Comparison of ENCODE assay signal across 1 cellular context in genomic region chr13:95123726-95124125, GRCh38.
TF ChIP-seq lines count a peak whose summit lies in the region.

No MANE protein-coding gene starts in this region.

TF ChIP-seq in HepG2, 621 proteins besides CTCF, POLR2A, EP300 and RAD21 (continued from another document and continues in another):
- TF ChIP-seq, protein P1, sequence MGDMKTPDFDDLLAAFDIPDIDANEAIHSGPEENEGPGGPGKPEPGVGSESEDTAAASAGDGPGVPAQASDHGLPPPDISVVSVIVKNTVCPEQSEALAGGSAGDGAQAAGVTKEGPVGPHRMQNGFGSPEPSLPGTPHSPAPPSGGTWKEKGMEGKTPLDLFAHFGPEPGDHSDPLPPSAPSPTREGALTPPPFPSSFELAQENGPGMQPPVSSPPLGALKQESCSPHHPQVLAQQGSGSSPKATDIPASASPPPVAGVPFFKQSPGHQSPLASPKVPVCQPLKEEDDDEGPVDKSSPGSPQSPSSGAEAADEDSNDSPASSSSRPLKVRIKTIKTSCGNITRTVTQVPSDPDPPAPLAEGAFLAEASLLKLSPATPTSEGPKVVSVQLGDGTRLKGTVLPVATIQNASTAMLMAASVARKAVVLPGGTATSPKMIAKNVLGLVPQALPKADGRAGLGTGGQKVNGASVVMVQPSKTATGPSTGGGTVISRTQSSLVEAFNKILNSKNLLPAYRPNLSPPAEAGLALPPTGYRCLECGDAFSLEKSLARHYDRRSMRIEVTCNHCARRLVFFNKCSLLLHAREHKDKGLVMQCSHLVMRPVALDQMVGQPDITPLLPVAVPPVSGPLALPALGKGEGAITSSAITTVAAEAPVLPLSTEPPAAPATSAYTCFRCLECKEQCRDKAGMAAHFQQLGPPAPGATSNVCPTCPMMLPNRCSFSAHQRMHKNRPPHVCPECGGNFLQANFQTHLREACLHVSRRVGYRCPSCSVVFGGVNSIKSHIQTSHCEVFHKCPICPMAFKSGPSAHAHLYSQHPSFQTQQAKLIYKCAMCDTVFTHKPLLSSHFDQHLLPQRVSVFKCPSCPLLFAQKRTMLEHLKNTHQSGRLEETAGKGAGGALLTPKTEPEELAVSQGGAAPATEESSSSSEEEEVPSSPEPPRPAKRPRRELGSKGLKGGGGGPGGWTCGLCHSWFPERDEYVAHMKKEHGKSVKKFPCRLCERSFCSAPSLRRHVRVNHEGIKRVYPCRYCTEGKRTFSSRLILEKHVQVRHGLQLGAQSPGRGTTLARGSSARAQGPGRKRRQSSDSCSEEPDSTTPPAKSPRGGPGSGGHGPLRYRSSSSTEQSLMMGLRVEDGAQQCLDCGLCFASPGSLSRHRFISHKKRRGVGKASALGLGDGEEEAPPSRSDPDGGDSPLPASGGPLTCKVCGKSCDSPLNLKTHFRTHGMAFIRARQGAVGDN (CRISPR knock-in tag; IDR thresholded peaks at IDR 0.05): peak; percentile 79
- TF ChIP-seq CBX1 (IDR thresholded peaks at IDR 0.05; ENCODE audit: low read depth) (no peak), GMEB1 (CRISPR knock-in tag; IDR thresholded peaks at IDR 0.05; ENCODE audit: borderline replicate concordance) (no peak), ZNF569 (CRISPR knock-in tag; IDR thresholded peaks at IDR 0.05; ENCODE audit: borderline replicate concordance) (no peak), ARHGAP35 (CRISPR knock-in tag; IDR thresholded peaks at IDR 0.05; ENCODE audit: borderline replicate concordance) (no peak), IRF9 (CRISPR knock-in tag; IDR thresholded peaks at IDR 0.05; ENCODE audit: borderline replicate concordance) (no peak), ZNF790 (CRISPR knock-in tag; IDR thresholded peaks at IDR 0.05; ENCODE audit: borderline replicate concordance) (no peak), THYN1 (CRISPR knock-in tag; IDR thresholded peaks at IDR 0.05; ENCODE audit: borderline replicate concordance, low read depth) (no peak), SYNCRIP (IDR thresholded peaks at IDR 0.05; ENCODE audit: insufficient read depth, low read depth, low read length) (no peak), RCOR2 (CRISPR knock-in tag; IDR thresholded peaks at IDR 0.05) (peak; percentile 84), SALL2 (CRISPR knock-in tag; IDR thresholded peaks at IDR 0.05) (no peak), NKX3-1 (CRISPR knock-in tag; IDR thresholded peaks at IDR 0.05) (no peak), FOSL1 (CRISPR knock-in tag; IDR thresholded peaks at IDR 0.05; ENCODE audit: borderline replicate concordance) (no peak), BRF2 (CRISPR knock-in tag; IDR thresholded peaks at IDR 0.05) (no peak), ZNF260 (CRISPR knock-in tag; IDR thresholded peaks at IDR 0.05; ENCODE audit: borderline replicate concordance, low read depth) (no peak), ZFP62 (CRISPR knock-in tag; IDR thresholded peaks at IDR 0.05) (no peak), GTF2F1 (IDR thresholded peaks at IDR 0.05; ENCODE audit: low read length) (no peak), SOX6 (IDR thresholded peaks at IDR 0.05) (no peak), SOX6 (CRISPR knock-in tag; IDR thresholded peaks at IDR 0.05) (peak; percentile 67), SAP130 (CRISPR knock-in tag; IDR thresholded peaks at IDR 0.05; ENCODE audit: low read depth) (peak; percentile 65), SIN3B (IDR thresholded peaks at IDR 0.05; ENCODE audit: low read length) (no peak), TCF7L2 (IDR thresholded peaks at IDR 0.05; ENCODE audit: low read depth, low read length) (no peak), KDM1A (CRISPR knock-in tag; IDR thresholded peaks at IDR 0.05) (peak; percentile 84; the same call in 1 of the 2 replicates), LCORL (IDR thresholded peaks at IDR 0.05) (peak; percentile 85), LCORL (CRISPR knock-in tag; IDR thresholded peaks at IDR 0.05) (peak; percentile 95), AGO2 (optimal IDR thresholded peaks at IDR 0.05; ENCODE audit: low read depth, low read length) (no peak), SIN3A (IDR thresholded peaks at IDR 0.05; ENCODE audit: borderline replicate concordance, low read depth, low read length) (no peak), NFRKB (IDR thresholded peaks at IDR 0.05) (no peak), ZNF30 (CRISPR knock-in tag; IDR thresholded peaks at IDR 0.05) (no peak), ZNF17 (CRISPR knock-in tag; IDR thresholded peaks at IDR 0.05) (no peak), KAT7 (CRISPR knock-in tag; IDR thresholded peaks at IDR 0.05; ENCODE audit: borderline replicate concordance) (no peak), ZNF432 (CRISPR knock-in tag; IDR thresholded peaks at IDR 0.05; ENCODE audit: borderline replicate concordance) (no peak), SKI (IDR thresholded peaks at IDR 0.05; ENCODE audit: partially characterized antibody) (no peak), NFKB2 (CRISPR knock-in tag; IDR thresholded peaks at IDR 0.05; ENCODE audit: borderline replicate concordance) (no peak), ZKSCAN5 (CRISPR knock-in tag; IDR thresholded peaks at IDR 0.05) (no peak), ARNTL (CRISPR knock-in tag; IDR thresholded peaks at IDR 0.05) (no peak), KMT2B (CRISPR knock-in tag; IDR thresholded peaks at IDR 0.05) (no peak), ZNF576 (CRISPR knock-in tag; IDR thresholded peaks at IDR 0.05) (no peak), ZNF766 (CRISPR knock-in tag; IDR thresholded peaks at IDR 0.05; ENCODE audit: borderline replicate concordance) (no peak), ZNF644 (CRISPR knock-in tag; IDR thresholded peaks at IDR 0.05; ENCODE audit: low read depth) (peak; percentile 87), TCF12 (IDR thresholded peaks at IDR 0.05) (no peak), TCF12 (CRISPR knock-in tag; IDR thresholded peaks at IDR 0.05) (no peak), ZNF225 (CRISPR knock-in tag; IDR thresholded peaks at IDR 0.05) (no peak), SATB2 (CRISPR knock-in tag; IDR thresholded peaks at IDR 0.05) (no peak)
- TF ChIP-seq, protein P2, sequence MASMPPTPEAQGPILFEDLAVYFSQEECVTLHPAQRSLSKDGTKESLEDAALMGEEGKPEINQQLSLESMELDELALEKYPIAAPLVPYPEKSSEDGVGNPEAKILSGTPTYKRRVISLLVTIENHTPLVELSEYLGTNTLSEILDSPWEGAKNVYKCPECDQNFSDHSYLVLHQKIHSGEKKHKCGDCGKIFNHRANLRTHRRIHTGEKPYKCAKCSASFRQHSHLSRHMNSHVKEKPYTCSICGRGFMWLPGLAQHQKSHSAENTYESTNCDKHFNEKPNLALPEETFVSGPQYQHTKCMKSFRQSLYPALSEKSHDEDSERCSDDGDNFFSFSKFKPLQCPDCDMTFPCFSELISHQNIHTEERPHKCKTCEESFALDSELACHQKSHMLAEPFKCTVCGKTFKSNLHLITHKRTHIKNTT (CRISPR knock-in tag; IDR thresholded peaks at IDR 0.05): no peak
- TF ChIP-seq, protein P3, sequence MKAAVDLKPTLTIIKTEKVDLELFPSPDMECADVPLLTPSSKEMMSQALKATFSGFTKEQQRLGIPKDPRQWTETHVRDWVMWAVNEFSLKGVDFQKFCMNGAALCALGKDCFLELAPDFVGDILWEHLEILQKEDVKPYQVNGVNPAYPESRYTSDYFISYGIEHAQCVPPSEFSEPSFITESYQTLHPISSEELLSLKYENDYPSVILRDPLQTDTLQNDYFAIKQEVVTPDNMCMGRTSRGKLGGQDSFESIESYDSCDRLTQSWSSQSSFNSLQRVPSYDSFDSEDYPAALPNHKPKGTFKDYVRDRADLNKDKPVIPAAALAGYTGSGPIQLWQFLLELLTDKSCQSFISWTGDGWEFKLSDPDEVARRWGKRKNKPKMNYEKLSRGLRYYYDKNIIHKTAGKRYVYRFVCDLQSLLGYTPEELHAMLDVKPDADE (CRISPR knock-in tag; IDR thresholded peaks at IDR 0.05): no peak
- TF ChIP-seq, protein P4, sequence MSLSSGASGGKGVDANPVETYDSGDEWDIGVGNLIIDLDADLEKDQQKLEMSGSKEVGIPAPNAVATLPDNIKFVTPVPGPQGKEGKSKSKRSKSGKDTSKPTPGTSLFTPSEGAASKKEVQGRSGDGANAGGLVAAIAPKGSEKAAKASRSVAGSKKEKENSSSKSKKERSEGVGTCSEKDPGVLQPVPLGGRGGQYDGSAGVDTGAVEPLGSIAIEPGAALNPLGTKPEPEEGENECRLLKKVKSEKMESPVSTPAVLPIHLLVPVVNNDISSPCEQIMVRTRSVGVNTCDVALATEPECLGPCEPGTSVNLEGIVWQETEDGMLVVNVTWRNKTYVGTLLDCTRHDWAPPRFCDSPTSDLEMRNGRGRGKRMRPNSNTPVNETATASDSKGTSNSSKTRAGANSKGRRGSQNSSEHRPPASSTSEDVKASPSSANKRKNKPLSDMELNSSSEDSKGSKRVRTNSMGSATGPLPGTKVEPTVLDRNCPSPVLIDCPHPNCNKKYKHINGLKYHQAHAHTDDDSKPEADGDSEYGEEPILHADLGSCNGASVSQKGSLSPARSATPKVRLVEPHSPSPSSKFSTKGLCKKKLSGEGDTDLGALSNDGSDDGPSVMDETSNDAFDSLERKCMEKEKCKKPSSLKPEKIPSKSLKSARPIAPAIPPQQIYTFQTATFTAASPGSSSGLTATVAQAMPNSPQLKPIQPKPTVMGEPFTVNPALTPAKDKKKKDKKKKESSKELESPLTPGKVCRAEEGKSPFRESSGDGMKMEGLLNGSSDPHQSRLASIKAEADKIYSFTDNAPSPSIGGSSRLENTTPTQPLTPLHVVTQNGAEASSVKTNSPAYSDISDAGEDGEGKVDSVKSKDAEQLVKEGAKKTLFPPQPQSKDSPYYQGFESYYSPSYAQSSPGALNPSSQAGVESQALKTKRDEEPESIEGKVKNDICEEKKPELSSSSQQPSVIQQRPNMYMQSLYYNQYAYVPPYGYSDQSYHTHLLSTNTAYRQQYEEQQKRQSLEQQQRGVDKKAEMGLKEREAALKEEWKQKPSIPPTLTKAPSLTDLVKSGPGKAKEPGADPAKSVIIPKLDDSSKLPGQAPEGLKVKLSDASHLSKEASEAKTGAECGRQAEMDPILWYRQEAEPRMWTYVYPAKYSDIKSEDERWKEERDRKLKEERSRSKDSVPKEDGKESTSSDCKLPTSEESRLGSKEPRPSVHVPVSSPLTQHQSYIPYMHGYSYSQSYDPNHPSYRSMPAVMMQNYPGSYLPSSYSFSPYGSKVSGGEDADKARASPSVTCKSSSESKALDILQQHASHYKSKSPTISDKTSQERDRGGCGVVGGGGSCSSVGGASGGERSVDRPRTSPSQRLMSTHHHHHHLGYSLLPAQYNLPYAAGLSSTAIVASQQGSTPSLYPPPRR (CRISPR knock-in tag; IDR thresholded peaks at IDR 0.05; ENCODE audit: borderline replicate concordance): peak; percentile 25; the same call in 1 of the 2 replicates
- TF ChIP-seq, protein P5, sequence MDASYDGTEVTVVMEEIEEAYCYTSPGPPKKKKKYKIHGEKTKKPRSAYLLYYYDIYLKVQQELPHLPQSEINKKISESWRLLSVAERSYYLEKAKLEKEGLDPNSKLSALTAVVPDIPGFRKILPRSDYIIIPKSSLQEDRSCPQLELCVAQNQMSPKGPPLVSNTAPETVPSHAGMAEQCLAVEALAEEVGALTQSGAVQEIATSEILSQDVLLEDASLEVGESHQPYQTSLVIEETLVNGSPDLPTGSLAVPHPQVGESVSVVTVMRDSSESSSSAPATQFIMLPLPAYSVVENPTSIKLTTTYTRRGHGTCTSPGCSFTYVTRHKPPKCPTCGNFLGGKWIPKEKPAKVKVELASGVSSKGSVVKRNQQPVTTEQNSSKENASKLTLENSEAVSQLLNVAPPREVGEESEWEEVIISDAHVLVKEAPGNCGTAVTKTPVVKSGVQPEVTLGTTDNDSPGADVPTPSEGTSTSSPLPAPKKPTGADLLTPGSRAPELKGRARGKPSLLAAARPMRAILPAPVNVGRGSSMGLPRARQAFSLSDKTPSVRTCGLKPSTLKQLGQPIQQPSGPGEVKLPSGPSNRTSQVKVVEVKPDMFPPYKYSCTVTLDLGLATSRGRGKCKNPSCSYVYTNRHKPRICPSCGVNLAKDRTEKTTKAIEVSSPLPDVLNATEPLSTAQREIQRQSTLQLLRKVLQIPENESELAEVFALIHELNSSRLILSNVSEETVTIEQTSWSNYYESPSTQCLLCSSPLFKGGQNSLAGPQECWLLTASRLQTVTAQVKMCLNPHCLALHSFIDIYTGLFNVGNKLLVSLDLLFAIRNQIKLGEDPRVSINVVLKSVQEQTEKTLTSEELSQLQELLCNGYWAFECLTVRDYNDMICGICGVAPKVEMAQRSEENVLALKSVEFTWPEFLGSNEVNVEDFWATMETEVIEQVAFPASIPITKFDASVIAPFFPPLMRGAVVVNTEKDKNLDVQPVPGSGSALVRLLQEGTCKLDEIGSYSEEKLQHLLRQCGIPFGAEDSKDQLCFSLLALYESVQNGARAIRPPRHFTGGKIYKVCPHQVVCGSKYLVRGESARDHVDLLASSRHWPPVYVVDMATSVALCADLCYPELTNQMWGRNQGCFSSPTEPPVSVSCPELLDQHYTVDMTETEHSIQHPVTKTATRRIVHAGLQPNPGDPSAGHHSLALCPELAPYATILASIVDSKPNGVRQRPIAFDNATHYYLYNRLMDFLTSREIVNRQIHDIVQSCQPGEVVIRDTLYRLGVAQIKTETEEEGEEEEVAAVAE (CRISPR knock-in tag; IDR thresholded peaks at IDR 0.05; ENCODE audit: borderline replicate concordance): no peak; the same call in 1 of the 2 replicates
